ENCODE assay signal across 13 cellular contexts in genomic region chr1:28577052-28577678, GRCh38. TPM values are rescaled to one million over a fixed set of nuclear protein-coding genes. Genes with fewer than 3 reads are reported as not detected.
DNase-seq lines count a peak whose midpoint lies in the region; ATAC-seq and TF ChIP-seq lines count a peak whose summit lies in the region.
"Had no signal": no experiment of that assay in that cellular context is flagged by ENCODE, and none has a peak within 500 bp of the region (broad histone marks: within the 10 kb centered on the region; RNA-seq: fewer than 3 reads in every experiment).

No MANE protein-coding gene starts in this region.

- no peaks in the 10 kb centered on the region for H3K9me3 ChIP-seq in DOHH2 (ENCODE audit: control insufficient read depth, insufficient read depth, low read length)
- H3K9me3 ChIP-seq in body of pancreas, result no peaks in the 10 kb centered on the region
- no peaks in the 10 kb centered on the region for H3K9me3 ChIP-seq in tibial nerve
- H3K9me3 ChIP-seq: HAP-1 had no signal

- H3K36me3 ChIP-seq in DOHH2 (ENCODE audit: control insufficient read depth, low read length), result peaks cover 65% of the 10 kb centered on the region
- peaks cover 5 to 13% of the 10 kb centered on the region in 2 donors for H3K36me3 ChIP-seq in body of pancreas (replicated peaks in 1 of 2; ENCODE audit: insufficient read depth in 1 of 2, low read depth in 2 of 2)
- H3K36me3 ChIP-seq in tibial nerve, result peaks cover 0 to 81% (median 30%) of the 10 kb centered on the region in 3 donors

- TF ChIP-seq POLR2A in body of pancreas (IDR thresholded peaks at IDR 0.05) (no peak), tibial nerve (IDR thresholded peaks at IDR 0.05) (no peak)

- peaks cover 16% of the 10 kb centered on the region for H3K4me1 Mint-ChIP-seq in WTC11
- H3K4me1 Mint-ChIP-seq in mesothelial cell of epicardium, result peaks cover 21% of the 10 kb centered on the region

- no peak for TF ChIP-seq EP300 in tibial nerve (IDR thresholded peaks at IDR 0.05)

- H3K4me3 Mint-ChIP-seq in WTC11 (no peak overlapping the region), mesothelial cell of epicardium (no peak overlapping the region)

- H3K4me3 ChIP-seq in DOHH2 (ENCODE audit: low read length) (no peak overlapping the region), body of pancreas (no peak overlapping the region), tibial nerve (no peak overlapping the region)
- H3K4me3 ChIP-seq: HAP-1 had no signal

- H3K27me3 Mint-ChIP-seq in WTC11 (ENCODE audit: low read depth) (no peaks in the 10 kb centered on the region), mesothelial cell of epicardium (ENCODE audit: low read depth) (no peaks in the 10 kb centered on the region)

- CTCF ChIA-PET in WTC11 (lab: Charles Lee), result interaction anchor here (1.2 kb wide), 1 partner anchor 26 kb away, joined by 5 read pairs; no protein-coding TSS in a partner anchor

- peaks cover 29% of the 10 kb centered on the region for H3K79me2 ChIP-seq in DOHH2 (ENCODE audit: control insufficient read depth, low read length)

- H3K9me3 Mint-ChIP-seq in WTC11 (no peaks in the 10 kb centered on the region), mesothelial cell of epicardium (no peaks in the 10 kb centered on the region)

- TF ChIP-seq CTCF in DOHH2 (IDR thresholded peaks at IDR 0.05; ENCODE audit: low read depth, low read length, poor library complexity, severe bottlenecking) (no peak), WTC11 (IDR thresholded peaks at IDR 0.05) (no peak), mesothelial cell of epicardium (IDR thresholded peaks at IDR 0.05; ENCODE audit: unreplicated experiment) (no peak), body of pancreas (IDR thresholded peaks at IDR 0.05) (no peak), tibial nerve (IDR thresholded peaks at IDR 0.05) (no peak)

- peaks cover 62% of the 10 kb centered on the region for H3F3A ChIP-seq in DOHH2 (ENCODE audit: control insufficient read depth, insufficient read depth)

- ATAC-seq in WTC11 (peak; percentile 23), body of pancreas (no peak), GM18861 (IDR thresholded peaks at IDR 0.05; ENCODE audit: unreplicated experiment) (no peak)

- H3K27ac Mint-ChIP-seq in WTC11, result peak overlapping the region; percentile 58
- peak overlapping the region; percentile 30 for H3K27ac Mint-ChIP-seq in mesothelial cell of epicardium

- peaks cover 52% of the 10 kb centered on the region for H3K36me3 Mint-ChIP-seq in WTC11
- H3K36me3 Mint-ChIP-seq in mesothelial cell of epicardium, result peaks cover 29% of the 10 kb centered on the region

- POLR2A ChIA-PET in WTC11 (lab: Charles Lee), result interaction anchor here (0.6 to 1.0 kb wide), 3 partner anchors 10 to 59 kb away, joined by 3 to 7 read pairs (median 3); partner anchors contain the start of gene TRNAU1AP

- no peak overlapping the region for H3K4me2 ChIP-seq in DOHH2 (ENCODE audit: low read length)

- peaks cover 18% of the 10 kb centered on the region for H4K20me1 ChIP-seq in DOHH2 (ENCODE audit: control insufficient read depth, insufficient read depth, low read depth, low read length)

- H3K27ac ChIP-seq in DOHH2 (ENCODE audit: low read depth, low read length), result peak overlapping the region; percentile 96
- H3K27ac ChIP-seq in body of pancreas, result no peak overlapping the region
- H3K27ac ChIP-seq in tibial nerve, result no peak overlapping the region

- intact Hi-C loops in body of pancreas (cut with DNase I), result no loop called here

- H3K4me1 ChIP-seq in DOHH2 (ENCODE audit: control insufficient read depth, low read length) (peaks cover 23% of the 10 kb centered on the region), body of pancreas (peaks cover 21% of the 10 kb centered on the region), tibial nerve (peaks cover 0 to 25% (median 8%) of the 10 kb centered on the region in 4 donors)

- 92 to 100% methylated on average over 1 of the region's 1 CpG for WGBS in body of pancreas, 2 donors
- WGBS in tibial nerve, 2 donors, result 83 to 88% methylated on average over 1 of the region's 1 CpG

- DNase-seq in HT1080 (ENCODE audit: low read depth) (peak; percentile 58), WTC11 (ENCODE audit: low spot score) (no peak), mesothelial cell of epicardium (ENCODE audit: low spot score in 2 of 2, unreplicated experiment in 2 of 2) (no peak), body of pancreas (no peak), tibial nerve (ENCODE audit: low spot score in 2 of 2) (no peak), NCI-H1417 treated with DMSO at 0.1 percent for 48 hours (lab: John Stamatoyannopoulos, UW) (no peak)
- DNase-seq: glutamatergic neuron, T-helper 9 cell had no signal

- no peaks in the 10 kb centered on the region for H3K9me2 ChIP-seq in DOHH2 (replicated peaks; ENCODE audit: control insufficient read depth, low read length)

- H3K27me3 ChIP-seq in DOHH2 (ENCODE audit: control insufficient read depth, low read length) (no peaks in the 10 kb centered on the region), body of pancreas (no peaks in the 10 kb centered on the region), tibial nerve (no peaks in the 10 kb centered on the region)

TF ChIP-seq in WTC11, 78 proteins besides CTCF, POLR2A, EP300 and RAD21 (continues in another document):
- no peak for TF ChIP-seq ZNF317 (CRISPR knock-in tag; IDR thresholded peaks at IDR 0.05; ENCODE audit: borderline replicate concordance, low read depth)
- 0 out of 2 replicates have a peak, but pooled peaks have one; percentile 40 for TF ChIP-seq AFF4 (CRISPR knock-in tag; IDR thresholded peaks at IDR 0.05; ENCODE audit: borderline replicate concordance)
- TF ChIP-seq E2F1 (CRISPR knock-in tag; IDR thresholded peaks at IDR 0.05), result no peak
- no peak for TF ChIP-seq NFYB (CRISPR knock-in tag; conservative IDR thresholded peaks at IDR 0.05; ENCODE audit: low read depth)
- no peak for TF ChIP-seq NR2C2 (CRISPR knock-in tag; IDR thresholded peaks at IDR 0.05)

RNA-seq across cellular contexts. Expression of gene RAB42, which starts 14.9 kb away (rescaled TPM):
- not detected in 2 replicates for total RNA-seq in HT1080 (2014; rRNA removed; shearing (Covaris generic))
- polyA plus RNA-seq in HT1080 (2015; cell fraction: cytosol; rRNA removed), result not detected in 2 replicates
- polyA plus RNA-seq in HT1080 (2015; cell fraction: nucleus; rRNA removed), result not detected in 2 replicates
- 8.9 to 12.6 TPM (median 10.1 TPM) in 3 replicates for total RNA-seq in WTC11 (2021)
- total RNA-seq in mesothelial cell of epicardium, result 4.6 to 5.1 TPM (median 4.8 TPM) in 3 replicates
- total RNA-seq in body of pancreas, result 1 to 10 TPM in 1 of 2 donors, not detected in 1; 2.9 TPM
- 1 to 10 TPM in 3 of 4 donors, under 1 TPM in 1; 0.87 to 8.7 (median 1.6) TPM for total RNA-seq in tibial nerve
- total RNA-seq: bronchial epithelial cell had no signal
- polyA plus RNA-seq: neural cell had no signal

RNA-seq across cellular contexts. Expression of gene TRNAU1AP, which starts 24.3 kb away (rescaled TPM):
- 18.9 and 26.4 TPM in 2 replicates for total RNA-seq in HT1080 (2014; rRNA removed; shearing (Covaris generic))
- 10.3 and 12.0 TPM in 2 replicates for polyA plus RNA-seq in HT1080 (2015; cell fraction: cytosol; rRNA removed)
- polyA plus RNA-seq in HT1080 (2015; cell fraction: nucleus; rRNA removed), result 14.8 and 18.5 TPM in 2 replicates
- 30.4 to 40.6 TPM (median 34.0 TPM) in 3 replicates for total RNA-seq in WTC11 (2021)
- total RNA-seq in mesothelial cell of epicardium, result 23.3 to 25.5 TPM (median 25.0 TPM) in 3 replicates
- 10 to 100 TPM in 1 of 2 donors, 1 to 10 TPM in 1; 8.9 to 14.3 TPM for total RNA-seq in body of pancreas
- total RNA-seq in tibial nerve, result 10 to 100 TPM; 22.6 to 35.2 (median 29.3) TPM
